In genomic region chr16:14285542-14286380, GRCh38 we compare ENCODE assay signal across 1 cellular context.
TF ChIP-seq lines count a peak whose summit lies in the region.

No MANE protein-coding gene starts in this region.

TF ChIP-seq in HepG2, 621 proteins besides CTCF, POLR2A, EP300 and RAD21 (continued from another document and continues in another):
- no peak; the same call in 1 of the 2 replicates for TF ChIP-seq TEAD2 (CRISPR knock-in tag; IDR thresholded peaks at IDR 0.05)
- TF ChIP-seq SRSF4 (IDR thresholded peaks at IDR 0.05; ENCODE audit: low read depth, low read length, poor library complexity, severe bottlenecking): no peak
- TF ChIP-seq SALL1 (CRISPR knock-in tag; IDR thresholded peaks at IDR 0.05): peak; percentile 86
- TF ChIP-seq ZC3H4 (CRISPR knock-in tag; IDR thresholded peaks at IDR 0.05; ENCODE audit: borderline replicate concordance): no peak
- TF ChIP-seq PRMT3 (CRISPR knock-in tag; IDR thresholded peaks at IDR 0.05; ENCODE audit: borderline replicate concordance, low read depth): peak; percentile 75; the same call in 1 of the 2 replicates
- peak; percentile 93 for TF ChIP-seq MXD4 (CRISPR knock-in tag; IDR thresholded peaks at IDR 0.05)
- TF ChIP-seq, protein P1, sequence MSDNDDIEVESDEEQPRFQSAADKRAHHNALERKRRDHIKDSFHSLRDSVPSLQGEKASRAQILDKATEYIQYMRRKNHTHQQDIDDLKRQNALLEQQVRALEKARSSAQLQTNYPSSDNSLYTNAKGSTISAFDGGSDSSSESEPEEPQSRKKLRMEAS (IDR thresholded peaks at IDR 0.05): peak; percentile 87
- TF ChIP-seq ZNF580 (CRISPR knock-in tag; IDR thresholded peaks at IDR 0.05; ENCODE audit: borderline replicate concordance, low read depth): peak; percentile 98
- TF ChIP-seq ZNF747 (CRISPR knock-in tag; IDR thresholded peaks at IDR 0.05; ENCODE audit: borderline replicate concordance): peak; percentile 89; the same call in 1 of the 2 replicates
- TF ChIP-seq HNRNPH1 (optimal IDR thresholded peaks at IDR 0.05; ENCODE audit: low read depth, low read length): no peak
- TF ChIP-seq LCORL (IDR thresholded peaks at IDR 0.05): no peak
- TF ChIP-seq LCORL (CRISPR knock-in tag; IDR thresholded peaks at IDR 0.05): peak; percentile 92; the same call in 1 of the 2 replicates
- TF ChIP-seq PHF5A (CRISPR knock-in tag; IDR thresholded peaks at IDR 0.05; ENCODE audit: low read depth, unreplicated experiment): peak; percentile 99
- no peak for TF ChIP-seq ZBTB1 (CRISPR knock-in tag; IDR thresholded peaks at IDR 0.05; ENCODE audit: borderline replicate concordance)
- peak; percentile 27; the same call in 1 of the 2 replicates for TF ChIP-seq HHEX (CRISPR knock-in tag; IDR thresholded peaks at IDR 0.05)
- TF ChIP-seq ZNF24 (IDR thresholded peaks at IDR 0.05): peak; percentile 99
- no peak for TF ChIP-seq NFE2L2 (IDR thresholded peaks at IDR 0.05; ENCODE audit: low read length)
- 0 out of 2 replicates have a peak, but pooled peaks have one; percentile 60 for TF ChIP-seq PAF1 (CRISPR knock-in tag; IDR thresholded peaks at IDR 0.05)
- TF ChIP-seq ZMAT3 (CRISPR knock-in tag; conservative IDR thresholded peaks at IDR 0.05): 0 out of 2 replicates have a peak, but pooled peaks have one; percentile 13
- TF ChIP-seq SNRNP70 (IDR thresholded peaks at IDR 0.05; ENCODE audit: low read depth, low read length): no peak
- peak; percentile 57 for TF ChIP-seq ZNF619 (CRISPR knock-in tag; IDR thresholded peaks at IDR 0.05)
- peak; percentile 15 for TF ChIP-seq AGO1 (IDR thresholded peaks at IDR 0.05; ENCODE audit: low read depth, low read length, poor library complexity, severe bottlenecking)
- TF ChIP-seq ATF5 (CRISPR knock-in tag; IDR thresholded peaks at IDR 0.05; ENCODE audit: low read depth): peak; percentile 91; the same call in 1 of the 2 replicates
- TF ChIP-seq DNMT3B (CRISPR knock-in tag; conservative IDR thresholded peaks at IDR 0.05): peak; percentile 86
- TF ChIP-seq ZNF678 (CRISPR knock-in tag; IDR thresholded peaks at IDR 0.05): peak; percentile 81; the same call in 1 of the 2 replicates
- peak; percentile 61 for TF ChIP-seq RBM39 (IDR thresholded peaks at IDR 0.05; ENCODE audit: low read depth, low read length, poor library complexity, severe bottlenecking)
- peak; percentile 73 for TF ChIP-seq YEATS2 (CRISPR knock-in tag; IDR thresholded peaks at IDR 0.05; ENCODE audit: borderline replicate concordance)
- peak; percentile 92 for TF ChIP-seq ARNTL (CRISPR knock-in tag; IDR thresholded peaks at IDR 0.05)
- TF ChIP-seq, protein P2, sequence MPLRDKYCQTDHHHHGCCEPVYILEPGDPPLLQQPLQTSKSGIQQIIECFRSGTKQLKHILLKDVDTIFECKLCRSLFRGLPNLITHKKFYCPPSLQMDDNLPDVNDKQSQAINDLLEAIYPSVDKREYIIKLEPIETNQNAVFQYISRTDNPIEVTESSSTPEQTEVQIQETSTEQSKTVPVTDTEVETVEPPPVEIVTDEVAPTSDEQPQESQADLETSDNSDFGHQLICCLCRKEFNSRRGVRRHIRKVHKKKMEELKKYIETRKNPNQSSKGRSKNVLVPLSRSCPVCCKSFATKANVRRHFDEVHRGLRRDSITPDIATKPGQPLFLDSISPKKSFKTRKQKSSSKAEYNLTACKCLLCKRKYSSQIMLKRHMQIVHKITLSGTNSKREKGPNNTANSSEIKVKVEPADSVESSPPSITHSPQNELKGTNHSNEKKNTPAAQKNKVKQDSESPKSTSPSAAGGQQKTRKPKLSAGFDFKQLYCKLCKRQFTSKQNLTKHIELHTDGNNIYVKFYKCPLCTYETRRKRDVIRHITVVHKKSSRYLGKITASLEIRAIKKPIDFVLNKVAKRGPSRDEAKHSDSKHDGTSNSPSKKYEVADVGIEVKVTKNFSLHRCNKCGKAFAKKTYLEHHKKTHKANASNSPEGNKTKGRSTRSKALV (CRISPR knock-in tag; IDR thresholded peaks at IDR 0.05): no peak; the same call in none of the 2 replicates
- 0 out of 2 replicates have a peak, but pooled peaks have one; percentile 77 for TF ChIP-seq ZNF850 (CRISPR knock-in tag; conservative IDR thresholded peaks at IDR 0.05)
- TF ChIP-seq SMARCC2 (IDR thresholded peaks at IDR 0.05): no peak
- TF ChIP-seq ETV6 (CRISPR knock-in tag; conservative IDR thresholded peaks at IDR 0.05): peak; percentile 96; the same call in 1 of the 2 replicates
- no peak for TF ChIP-seq TGIF2 (CRISPR knock-in tag; IDR thresholded peaks at IDR 0.05)
- TF ChIP-seq ZFP36L2 (CRISPR knock-in tag; IDR thresholded peaks at IDR 0.05): no peak
- peak; percentile 51 for TF ChIP-seq RBFOX2 (IDR thresholded peaks at IDR 0.05; ENCODE audit: low read depth, low read length)
- no peak for TF ChIP-seq PLSCR1 (CRISPR knock-in tag; IDR thresholded peaks at IDR 0.05; ENCODE audit: borderline replicate concordance)
- TF ChIP-seq ZNF33B (CRISPR knock-in tag; IDR thresholded peaks at IDR 0.05): peak; percentile 75; the same call in 1 of the 2 replicates
- TF ChIP-seq CEBPB (IDR thresholded peaks at IDR 0.05; ENCODE audit: borderline replicate concordance, low read depth, low read length): no peak; the same call in 1 of the 2 replicates
- TF ChIP-seq NAIF1 (CRISPR knock-in tag; IDR thresholded peaks at IDR 0.05; ENCODE audit: borderline replicate concordance): 0 out of 2 replicates have a peak, but pooled peaks have one; percentile 43
- no peak for TF ChIP-seq EZH2 (conservative IDR thresholded peaks at IDR 0.05; ENCODE audit: low read depth, low read length)
- TF ChIP-seq SYNCRIP (IDR thresholded peaks at IDR 0.05; ENCODE audit: insufficient read depth, low read depth, low read length): no peak
- no peak for TF ChIP-seq GRHL1 (CRISPR knock-in tag; conservative IDR thresholded peaks at IDR 0.05)
- no peak for TF ChIP-seq POLR2AphosphoS5 (IDR thresholded peaks at IDR 0.05; ENCODE audit: low read depth, low read length)
- TF ChIP-seq, protein P3, sequence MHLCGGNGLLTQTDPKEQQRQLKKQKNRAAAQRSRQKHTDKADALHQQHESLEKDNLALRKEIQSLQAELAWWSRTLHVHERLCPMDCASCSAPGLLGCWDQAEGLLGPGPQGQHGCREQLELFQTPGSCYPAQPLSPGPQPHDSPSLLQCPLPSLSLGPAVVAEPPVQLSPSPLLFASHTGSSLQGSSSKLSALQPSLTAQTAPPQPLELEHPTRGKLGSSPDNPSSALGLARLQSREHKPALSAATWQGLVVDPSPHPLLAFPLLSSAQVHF (CRISPR knock-in tag; IDR thresholded peaks at IDR 0.05): no peak
- TF ChIP-seq TBX2 (CRISPR knock-in tag; IDR thresholded peaks at IDR 0.05; ENCODE audit: borderline replicate concordance): peak; percentile 85
- TF ChIP-seq KMT2B (CRISPR knock-in tag; IDR thresholded peaks at IDR 0.05): peak; percentile 96
- TF ChIP-seq MBNL3 (CRISPR knock-in tag; conservative IDR thresholded peaks at IDR 0.05): peak; percentile 11; the same call in 1 of the 2 replicates
- no peak for TF ChIP-seq ZNF530 (CRISPR knock-in tag; IDR thresholded peaks at IDR 0.05; ENCODE audit: low read depth)
- peak; percentile 96 for TF ChIP-seq TOE1 (CRISPR knock-in tag; IDR thresholded peaks at IDR 0.05)
- TF ChIP-seq ATM (IDR thresholded peaks at IDR 0.05; ENCODE audit: borderline replicate concordance): no peak
- no peak for TF ChIP-seq ZBTB8A (CRISPR knock-in tag; IDR thresholded peaks at IDR 0.05; ENCODE audit: borderline replicate concordance, low read depth)
- no peak for TF ChIP-seq ZMAT5 (CRISPR knock-in tag; IDR thresholded peaks at IDR 0.05; ENCODE audit: borderline replicate concordance, low read depth)
- TF ChIP-seq CREB1 (IDR thresholded peaks at IDR 0.05): peak; percentile 60; the same call in 1 of the 2 replicates
- no peak; the same call in 1 of the 2 replicates for TF ChIP-seq CREB1 (CRISPR knock-in tag; IDR thresholded peaks at IDR 0.05)
- peak; percentile 99 for TF ChIP-seq ZNF124 (CRISPR knock-in tag; IDR thresholded peaks at IDR 0.05)
- TF ChIP-seq REL (CRISPR knock-in tag; conservative IDR thresholded peaks at IDR 0.05): 0 out of 2 replicates have a peak, but pooled peaks have one; percentile 75
- no peak for TF ChIP-seq ZNF496 (CRISPR knock-in tag; IDR thresholded peaks at IDR 0.05; ENCODE audit: insufficient replicate concordance)
- TF ChIP-seq, protein P4, sequence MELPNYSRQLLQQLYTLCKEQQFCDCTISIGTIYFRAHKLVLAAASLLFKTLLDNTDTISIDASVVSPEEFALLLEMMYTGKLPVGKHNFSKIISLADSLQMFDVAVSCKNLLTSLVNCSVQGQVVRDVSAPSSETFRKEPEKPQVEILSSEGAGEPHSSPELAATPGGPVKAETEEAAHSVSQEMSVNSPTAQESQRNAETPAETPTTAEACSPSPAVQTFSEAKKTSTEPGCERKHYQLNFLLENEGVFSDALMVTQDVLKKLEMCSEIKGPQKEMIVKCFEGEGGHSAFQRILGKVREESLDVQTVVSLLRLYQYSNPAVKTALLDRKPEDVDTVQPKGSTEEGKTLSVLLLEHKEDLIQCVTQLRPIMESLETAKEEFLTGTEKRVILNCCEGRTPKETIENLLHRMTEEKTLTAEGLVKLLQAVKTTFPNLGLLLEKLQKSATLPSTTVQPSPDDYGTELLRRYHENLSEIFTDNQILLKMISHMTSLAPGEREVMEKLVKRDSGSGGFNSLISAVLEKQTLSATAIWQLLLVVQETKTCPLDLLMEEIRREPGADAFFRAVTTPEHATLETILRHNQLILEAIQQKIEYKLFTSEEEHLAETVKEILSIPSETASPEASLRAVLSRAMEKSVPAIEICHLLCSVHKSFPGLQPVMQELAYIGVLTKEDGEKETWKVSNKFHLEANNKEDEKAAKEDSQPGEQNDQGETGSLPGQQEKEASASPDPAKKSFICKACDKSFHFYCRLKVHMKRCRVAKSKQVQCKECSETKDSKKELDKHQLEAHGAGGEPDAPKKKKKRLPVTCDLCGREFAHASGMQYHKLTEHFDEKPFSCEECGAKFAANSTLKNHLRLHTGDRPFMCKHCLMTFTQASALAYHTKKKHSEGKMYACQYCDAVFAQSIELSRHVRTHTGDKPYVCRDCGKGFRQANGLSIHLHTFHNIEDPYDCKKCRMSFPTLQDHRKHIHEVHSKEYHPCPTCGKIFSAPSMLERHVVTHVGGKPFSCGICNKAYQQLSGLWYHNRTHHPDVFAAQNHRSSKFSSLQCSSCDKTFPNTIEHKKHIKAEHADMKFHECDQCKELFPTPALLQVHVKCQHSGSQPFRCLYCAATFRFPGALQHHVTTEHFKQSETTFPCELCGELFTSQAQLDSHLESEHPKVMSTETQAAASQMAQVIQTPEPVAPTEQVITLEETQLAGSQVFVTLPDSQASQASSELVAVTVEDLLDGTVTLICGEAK (IDR thresholded peaks at IDR 0.05): no peak; the same call in 1 of the 2 replicates
- TF ChIP-seq, protein P4 (CRISPR knock-in tag; IDR thresholded peaks at IDR 0.05): peak; percentile 70; the same call in 1 of the 2 replicates
